Comparison of ENCODE assay signal across 22 cellular contexts in genomic region chr20:44022464-44022863, GRCh38.
"Had no signal": no experiment of that assay in that cellular context is flagged by ENCODE, and none has a peak within 500 bp of the region (broad histone marks: within the 10 kb centered on the region; RNA-seq: fewer than 3 reads in every experiment).

No MANE protein-coding gene starts in this region.

- H3K9me3 ChIP-seq: esophagus squamous epithelium, left ventricle myocardium inferior, mucosa of descending colon, neutrophil, ovary, prostate gland, testis, transverse colon had no signal

- H3K9me3 Mint-ChIP-seq: activated CD4-positive, alpha-beta T cell treated with anti-CD3 and anti-CD28 coated beads, Interleukin-2, amount 10 ng/mL, durations not matched to agents 7 days and 5 days; activated naive CD4-positive, alpha-beta T cell treated with anti-CD3 and anti-CD28 coated beads, Interleukin-2, amount 50 U/mL, for 24 hours; activated T-cell treated with anti-CD3 and anti-CD28 coated beads, Interleukin-2, amount 50 U/mL, for 24 hours; activated T-helper 17 cell treated with anti-CD3 and anti-CD28 coated beads, Interleukin-2, amount 50 U/mL, for 72 hours; natural killer cell treated with Interleukin-12 subunit alpha and Interleukin-12 subunit beta and Interleukin-15 and Interleukin-18, amount 100 ng/mL, for 72 hours had no signal

- DNase-seq: activated CD4-positive, alpha-beta T cell treated with anti-CD3 and anti-CD28 coated beads, Interleukin-2, amount 10 ng/mL, durations not matched to agents 7 days and 5 days; activated CD4-positive, CD25-positive, alpha-beta regulatory T cell treated with anti-CD3 and anti-CD28 coated beads, Interleukin-2, amount 50 U/mL, for 72 hours; activated gamma-delta T cell treated with Interleukin-2 at 50 U/mL for 16 hours; activated T-cell treated with anti-CD3 and anti-CD28 coated beads, Interleukin-2, amount 50 U/mL, for 24 hours; effector CD8-positive, alpha-beta T cell; esophagus squamous epithelium; foreskin melanocyte; left ventricle myocardium inferior; mucosa of descending colon; ovary; retina; stimulated activated CD4-positive, alpha-beta T cell treated with anti-CD3 and anti-CD28 coated beads, Interleukin-15, amount 100 ng/mL, for 24 hours; stimulated activated CD4-positive, alpha-beta T cell treated with anti-CD3 and anti-CD28 coated beads, Interleukin-2, amount 100 ng/mL, for 24 hours; stimulated activated naive CD4-positive, alpha-beta T cell; testis; transverse colon had no signal

- H3K27ac ChIP-seq: epithelial cell of prostate, esophagus squamous epithelium, left ventricle myocardium inferior, neutrophil, ovary, prostate gland, testis, transverse colon had no signal

- H3K27me3 ChIP-seq: ovary, testis, transverse colon had no signal

- H3K27ac Mint-ChIP-seq: activated CD4-positive, alpha-beta T cell treated with anti-CD3 and anti-CD28 coated beads, Interleukin-2, amount 10 ng/mL, durations not matched to agents 7 days and 5 days; activated naive CD4-positive, alpha-beta T cell treated with anti-CD3 and anti-CD28 coated beads, Interleukin-2, amount 50 U/mL, for 24 hours; activated T-cell treated with anti-CD3 and anti-CD28 coated beads, Interleukin-2, amount 50 U/mL, for 24 hours; activated T-helper 17 cell treated with anti-CD3 and anti-CD28 coated beads, Interleukin-2, amount 50 U/mL, for 72 hours had no signal

- H3K4me1 ChIP-seq: prostate gland had no signal

- H3K4me3 Mint-ChIP-seq: activated CD4-positive, alpha-beta T cell treated with anti-CD3 and anti-CD28 coated beads, Interleukin-2, amount 10 ng/mL, durations not matched to agents 7 days and 5 days; activated naive CD4-positive, alpha-beta T cell treated with anti-CD3 and anti-CD28 coated beads, Interleukin-2, amount 50 U/mL, for 24 hours; activated T-cell treated with anti-CD3 and anti-CD28 coated beads, Interleukin-2, amount 50 U/mL, for 24 hours; activated T-helper 17 cell treated with anti-CD3 and anti-CD28 coated beads, Interleukin-2, amount 50 U/mL, for 72 hours; natural killer cell treated with Interleukin-12 subunit alpha and Interleukin-12 subunit beta and Interleukin-15 and Interleukin-18, amount 100 ng/mL, for 72 hours had no signal

- H3K4me3 ChIP-seq: esophagus squamous epithelium, left ventricle myocardium inferior, mucosa of descending colon, ovary, prostate gland, testis, transverse colon had no signal

- ATAC-seq: activated T-helper 17 cell treated with anti-CD3 and anti-CD28 coated beads, Interleukin-2, amount 50 U/mL, for 72 hours; mucosa of descending colon; natural killer cell treated with Interleukin-12 subunit alpha and Interleukin-12 subunit beta and Interleukin-15 and Interleukin-18, amount 100 ng/mL, for 72 hours had no signal

- H3K36me3 Mint-ChIP-seq: activated naive CD4-positive, alpha-beta T cell treated with anti-CD3 and anti-CD28 coated beads, Interleukin-2, amount 50 U/mL, for 24 hours; natural killer cell treated with Interleukin-12 subunit alpha and Interleukin-12 subunit beta and Interleukin-15 and Interleukin-18, amount 100 ng/mL, for 72 hours had no signal

- H3K27me3 Mint-ChIP-seq: activated naive CD4-positive, alpha-beta T cell treated with anti-CD3 and anti-CD28 coated beads, Interleukin-2, amount 50 U/mL, for 24 hours had no signal

- H3K36me3 ChIP-seq: esophagus squamous epithelium, left ventricle myocardium inferior, neutrophil, ovary, prostate gland, transverse colon had no signal
